Comparison of ENCODE assay signal across 19 cellular contexts in the genomic region with DNA sequence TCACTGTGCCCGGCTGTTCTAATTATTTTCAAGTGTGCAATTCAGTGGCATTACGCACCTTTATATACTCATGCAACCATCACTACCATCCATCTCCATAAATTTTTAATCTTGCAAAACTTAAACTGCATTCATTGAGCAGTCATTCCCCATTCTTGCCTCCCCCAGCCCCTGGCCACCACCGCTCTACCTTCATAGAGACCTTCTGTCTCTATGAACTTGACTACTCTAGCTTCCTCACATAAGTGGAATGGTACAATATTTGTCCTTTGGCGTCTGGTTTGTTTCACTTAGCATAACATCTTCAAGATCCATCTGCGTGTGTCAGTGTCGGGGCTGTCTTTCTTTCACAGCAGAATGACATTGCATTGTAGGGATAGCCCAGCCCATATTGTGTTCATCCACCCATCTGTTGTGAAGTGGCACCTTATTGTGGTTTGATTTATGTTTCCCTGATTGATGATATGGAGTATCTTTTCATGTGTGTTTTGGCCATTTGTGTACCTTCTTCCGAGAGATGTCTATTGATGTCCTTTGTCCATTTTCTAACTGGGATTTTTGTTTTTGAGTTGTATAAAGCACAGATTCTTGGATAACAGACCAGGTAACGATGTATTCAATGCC.
DNase-seq lines count a peak whose midpoint lies in the region; ATAC-seq, FAIRE-seq and TF ChIP-seq lines count a peak whose summit lies in the region.
"Had no signal": no experiment of that assay in that cellular context is flagged by ENCODE, and none has a peak within 500 bp of the region (broad histone marks: within the 10 kb centered on the region; RNA-seq: fewer than 3 reads in every experiment).

No MANE protein-coding gene starts in this region.

- no peak overlapping the region for H3K4me3 ChIP-seq in K562
- H3K4me3 ChIP-seq: BLaER1 had no signal

- POLR2A ChIA-PET in K562 (lab: Yijun Ruan, JAX) = interaction anchor here (1.1 kb wide), 1 partner anchor 9 kb away, joined by 3 read pairs; no protein-coding TSS in a partner anchor

- peaks cover 0 to 6% of the 10 kb centered on the region in 2 experiments; a peak in 3 of 5 replicates for H3K4me1 ChIP-seq in K562 (replicated peaks in 1 of 2; ENCODE audit: control insufficient read depth in 2 of 2, insufficient read depth in 2 of 2, low read length in 2 of 2)

- no peaks in the 10 kb centered on the region for H3K79me2 ChIP-seq in K562 (ENCODE audit: control insufficient read depth, insufficient read depth, low read length)

- in situ Hi-C loops in K562 (cut with MboI) = no loop called here

- H3K4me2 ChIP-seq in K562 (ENCODE audit: insufficient read depth, low read length) = no peak overlapping the region
- H3K4me2 ChIP-seq: BLaER1 had no signal

- FAIRE-seq in K562 (lab: Jason Lieb, UNC) = no peak
- no peak for FAIRE-seq in frontal cortex (lab: Jason Lieb, UNC)
- FAIRE-seq: G401.6, GM12891 had no signal

- H3K27me3 ChIP-seq in K562 (ENCODE audit: control insufficient read depth in 2 of 2, insufficient read depth in 2 of 2, low read length in 2 of 2) = peaks cover 0 to 17% of the 10 kb centered on the region in 2 experiments; a peak in 1 of 5 replicates
- H3K27me3 ChIP-seq: BLaER1 had no signal

- H3K36me3 ChIP-seq in K562 (ENCODE audit: control insufficient read depth, insufficient read depth, low read length) = no peaks in the 10 kb centered on the region
- H3K36me3 ChIP-seq: BLaER1 had no signal

- no peak for TF ChIP-seq POLR2A in K562 (conservative IDR thresholded peaks at IDR 0.05)

- intact Hi-C loops in K562 (cut with micrococcal nuclease) = no loop called here

- no peak overlapping the region for H2AFZ ChIP-seq in K562 (ENCODE audit: low read depth, low read length)

- no peak for TF ChIP-seq CTCF in K562 (IDR thresholded peaks at IDR 0.05 in 2 of 3, conservative IDR thresholded peaks at IDR 0.05 in 1 of 3; ENCODE audit: insufficient read depth in 2 of 3, low read depth in 1 of 3, low read length in 3 of 3)

- ATAC-seq in K562 (no peak), HG03175 (IDR thresholded peaks at IDR 0.05; ENCODE audit: unreplicated experiment) (no peak), GM19035 (IDR thresholded peaks at IDR 0.05; ENCODE audit: unreplicated experiment) (no peak)

- 47% methylated on average over 8 of the region's 8 CpGs for WGBS in K562 (ENCODE audit: insufficient coverage, low coverage, missing lambda C conversion rate)

- no peak overlapping the region for H3K27ac ChIP-seq in K562 (ENCODE audit: extremely low read depth, low read depth, low read length)
- H3K27ac ChIP-seq: BLaER1, HL-60 had no signal

- no TSS peak for BruUV-seq in K562 (replicated peaks; lab: Mats Ljungman, UMichigan)

- CTCF ChIA-PET in K562 (lab: Yijun Ruan, JAX; ENCODE audit: low intra/inter-chr PET ratio) = no interaction called here

- DNase-seq in NCI-H510A treated with DMSO at 0.1 percent for 48 hours (lab: John Stamatoyannopoulos, UW) (peak; percentile 38), NCI-H510A (lab: John Stamatoyannopoulos, UW) (no peak), NCI-H345 (lab: John Stamatoyannopoulos, UW) (peak; percentile 48), K562 (ENCODE audit: extremely low read depth in 1 of 4, low spot score in 3 of 4) (no peak), occipital lobe (lab: John Stamatoyannopoulos, UW) (no peak), frontal cortex (ENCODE audit: low spot score in 2 of 2) (no peak)
- DNase-seq: 8988T; AML-193; CD8-positive, alpha-beta memory T cell; DMS79 treated with DMSO at 0.1 percent for 48 hours; EL; GOT3; H9 had no signal

- no peaks in the 10 kb centered on the region for H4K20me1 ChIP-seq in K562 (replicated peaks; ENCODE audit: control insufficient read depth, insufficient read depth, low read length)
- H4K20me1 ChIP-seq: BLaER1 had no signal

- H3K9me3 ChIP-seq in K562 (replicated peaks; ENCODE audit: control insufficient read depth, insufficient read depth, low read depth, low read length) = no peaks in the 10 kb centered on the region
- H3K9me3 ChIP-seq: BLaER1 had no signal

- no peak for TF ChIP-seq RAD21 in K562 (CRISPR knock-in tag; conservative IDR thresholded peaks at IDR 0.05 in 1 of 2, IDR thresholded peaks at IDR 0.05 in 1 of 2)

- H3K9me1 ChIP-seq in K562 (ENCODE audit: control insufficient read depth, insufficient read depth, low read length) = no peaks in the 10 kb centered on the region

- TF ChIP-seq EP300 in K562 (IDR thresholded peaks at IDR 0.05; ENCODE audit: low read length) = no peak

- no peak overlapping the region for H3K9ac ChIP-seq in K562 (ENCODE audit: insufficient read depth in 1 of 2, low read depth in 2 of 2, low read length in 2 of 2)
- H3K9ac ChIP-seq: BLaER1 had no signal

TF ChIP-seq in K562, 482 proteins besides CTCF, POLR2A, EP300 and RAD21:
- TF ChIP-seq E2F3 (CRISPR knock-in tag; IDR thresholded peaks at IDR 0.05) (no peak), ZNF311 (CRISPR knock-in tag; IDR thresholded peaks at IDR 0.05) (no peak), KLF16 (IDR thresholded peaks at IDR 0.05) (no peak), ZNF224 (CRISPR knock-in tag; IDR thresholded peaks at IDR 0.05) (no peak), MAFG (tag; conservative IDR thresholded peaks at IDR 0.05) (0 out of 2 replicates have a peak, but pooled peaks have one; percentile 23), MTA1 (IDR thresholded peaks at IDR 0.05; ENCODE audit: borderline replicate concordance) (no peak), CC2D1A (IDR thresholded peaks at IDR 0.05) (no peak), TAF9B (IDR thresholded peaks at IDR 0.05; ENCODE audit: partially characterized antibody) (no peak), CCNT2 (IDR thresholded peaks at IDR 0.05; ENCODE audit: borderline replicate concordance, extremely low read depth, insufficient read length, low read depth, low read length) (no peak), SRF (CRISPR knock-in tag; IDR thresholded peaks at IDR 0.05) (no peak), ZNF124 (CRISPR knock-in tag; IDR thresholded peaks at IDR 0.05) (no peak), PURB (CRISPR knock-in tag; IDR thresholded peaks at IDR 0.05; ENCODE audit: low read depth) (no peak), MEIS2 (IDR thresholded peaks at IDR 0.05; ENCODE audit: partially characterized antibody) (peak; percentile 68), KAT7 (CRISPR knock-in tag; IDR thresholded peaks at IDR 0.05; ENCODE audit: borderline replicate concordance) (no peak), SAFB (IDR thresholded peaks at IDR 0.05; ENCODE audit: borderline replicate concordance, low read depth, low read length) (no peak)
- TF ChIP-seq, protein P1, sequence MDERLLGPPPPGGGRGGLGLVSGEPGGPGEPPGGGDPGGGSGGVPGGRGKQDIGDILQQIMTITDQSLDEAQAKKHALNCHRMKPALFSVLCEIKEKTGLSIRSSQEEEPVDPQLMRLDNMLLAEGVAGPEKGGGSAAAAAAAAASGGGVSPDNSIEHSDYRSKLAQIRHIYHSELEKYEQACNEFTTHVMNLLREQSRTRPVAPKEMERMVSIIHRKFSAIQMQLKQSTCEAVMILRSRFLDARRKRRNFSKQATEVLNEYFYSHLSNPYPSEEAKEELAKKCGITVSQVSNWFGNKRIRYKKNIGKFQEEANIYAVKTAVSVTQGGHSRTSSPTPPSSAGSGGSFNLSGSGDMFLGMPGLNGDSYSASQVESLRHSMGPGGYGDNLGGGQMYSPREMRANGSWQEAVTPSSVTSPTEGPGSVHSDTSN (CRISPR knock-in tag; IDR thresholded peaks at IDR 0.05; ENCODE audit: low read depth) = no peak
- TF ChIP-seq, protein P1 (tag; conservative IDR thresholded peaks at IDR 0.05; ENCODE audit: low read depth) = peak; percentile 75
- TF ChIP-seq, protein P2, sequence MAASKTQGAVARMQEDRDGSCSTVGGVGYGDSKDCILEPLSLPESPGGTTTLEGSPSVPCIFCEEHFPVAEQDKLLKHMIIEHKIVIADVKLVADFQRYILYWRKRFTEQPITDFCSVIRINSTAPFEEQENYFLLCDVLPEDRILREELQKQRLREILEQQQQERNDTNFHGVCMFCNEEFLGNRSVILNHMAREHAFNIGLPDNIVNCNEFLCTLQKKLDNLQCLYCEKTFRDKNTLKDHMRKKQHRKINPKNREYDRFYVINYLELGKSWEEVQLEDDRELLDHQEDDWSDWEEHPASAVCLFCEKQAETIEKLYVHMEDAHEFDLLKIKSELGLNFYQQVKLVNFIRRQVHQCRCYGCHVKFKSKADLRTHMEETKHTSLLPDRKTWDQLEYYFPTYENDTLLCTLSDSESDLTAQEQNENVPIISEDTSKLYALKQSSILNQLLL (CRISPR knock-in tag; IDR thresholded peaks at IDR 0.05; ENCODE audit: borderline replicate concordance) = no peak
- TF ChIP-seq, protein P3, sequence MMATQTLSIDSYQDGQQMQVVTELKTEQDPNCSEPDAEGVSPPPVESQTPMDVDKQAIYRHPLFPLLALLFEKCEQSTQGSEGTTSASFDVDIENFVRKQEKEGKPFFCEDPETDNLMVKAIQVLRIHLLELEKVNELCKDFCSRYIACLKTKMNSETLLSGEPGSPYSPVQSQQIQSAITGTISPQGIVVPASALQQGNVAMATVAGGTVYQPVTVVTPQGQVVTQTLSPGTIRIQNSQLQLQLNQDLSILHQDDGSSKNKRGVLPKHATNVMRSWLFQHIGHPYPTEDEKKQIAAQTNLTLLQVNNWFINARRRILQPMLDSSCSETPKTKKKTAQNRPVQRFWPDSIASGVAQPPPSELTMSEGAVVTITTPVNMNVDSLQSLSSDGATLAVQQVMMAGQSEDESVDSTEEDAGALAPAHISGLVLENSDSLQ (IDR thresholded peaks at IDR 0.05) = peak; percentile 59; the same call in 1 of the 2 replicates

Comparison
In these comparisons a context has a peak if more than half of its experiments do, and no peak if none do; other contexts are left out.
1. DNase-seq: peak in NCI-H510A treated with DMSO at 0.1 percent for 48 hours (single experiment) and NCI-H345 (single experiment); none in NCI-H510A (single experiment), K562 (0 of 4), occipital lobe (single experiment) and frontal cortex (0 of 2).